ENCODE assay signal across 1 cellular context in the genomic region with DNA sequence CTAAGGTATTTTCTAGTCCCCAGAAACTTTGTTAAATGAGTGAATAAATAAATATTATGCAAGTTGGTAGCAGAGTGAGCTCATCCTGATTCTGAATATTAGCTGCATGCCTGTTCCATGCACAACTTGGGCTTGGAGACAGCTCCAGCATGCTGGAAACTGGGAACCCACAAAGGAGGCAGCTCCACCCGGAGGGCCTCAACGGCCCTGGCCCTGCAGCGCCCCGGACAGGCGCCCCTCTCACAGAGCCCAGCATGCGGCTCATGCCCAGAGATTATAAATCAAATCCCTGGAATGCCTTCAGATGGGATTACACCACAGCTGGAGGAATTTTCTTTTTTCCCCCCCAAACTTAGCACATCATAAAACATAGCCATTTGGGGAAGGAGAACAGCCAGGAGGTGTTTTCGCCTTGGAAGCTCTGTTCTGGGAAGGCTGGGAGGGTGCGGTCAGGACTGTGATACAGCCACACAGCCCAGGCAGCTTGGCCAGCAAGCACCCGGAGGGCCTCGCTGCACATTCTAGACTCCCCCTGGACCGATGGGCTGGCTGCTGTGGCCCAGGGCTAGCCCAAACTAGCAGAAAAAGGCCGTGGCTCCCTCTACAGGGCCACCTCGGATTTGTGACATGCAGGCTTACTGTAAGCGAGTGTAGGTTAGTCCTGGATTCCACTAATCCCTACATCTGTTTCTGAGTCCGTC.
TF ChIP-seq lines count a peak whose summit lies in the region.

No MANE protein-coding gene starts in this region.

TF ChIP-seq in IMR-90, 13 proteins besides CTCF, POLR2A, EP300 and RAD21 (continued from another document):
- TF ChIP-seq, protein P1, sequence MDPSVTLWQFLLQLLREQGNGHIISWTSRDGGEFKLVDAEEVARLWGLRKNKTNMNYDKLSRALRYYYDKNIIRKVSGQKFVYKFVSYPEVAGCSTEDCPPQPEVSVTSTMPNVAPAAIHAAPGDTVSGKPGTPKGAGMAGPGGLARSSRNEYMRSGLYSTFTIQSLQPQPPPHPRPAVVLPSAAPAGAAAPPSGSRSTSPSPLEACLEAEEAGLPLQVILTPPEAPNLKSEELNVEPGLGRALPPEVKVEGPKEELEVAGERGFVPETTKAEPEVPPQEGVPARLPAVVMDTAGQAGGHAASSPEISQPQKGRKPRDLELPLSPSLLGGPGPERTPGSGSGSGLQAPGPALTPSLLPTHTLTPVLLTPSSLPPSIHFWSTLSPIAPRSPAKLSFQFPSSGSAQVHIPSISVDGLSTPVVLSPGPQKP (IDR thresholded peaks at IDR 0.05; ENCODE audit: borderline replicate concordance, low read depth, low read length) = no peak
TF ChIP-seq in IMR-90: peak in this region for 0.
